ENCODE assay signal across 1 cellular context in genomic region chr3:127697531-127698240, GRCh38.
A peak's percentile ranks its signal among the peaks of the same experiment; 100 is the strongest.
TF ChIP-seq lines count a peak whose summit lies in the region.

No MANE protein-coding gene starts in this region.

TF ChIP-seq in GM12878, 131 proteins besides CTCF, POLR2A, EP300 and RAD21 (continued from another document):
- TF ChIP-seq YY1 (IDR thresholded peaks at IDR 0.05; ENCODE audit: low read depth, low read length) (0 out of 2 replicates have a peak, but pooled peaks have one; percentile 34), USF1 (IDR thresholded peaks at IDR 0.05; ENCODE audit: borderline replicate concordance, extremely low read length, insufficient read depth, low read depth, low read length) (peak; percentile 84), ATF3 (IDR thresholded peaks at IDR 0.05; ENCODE audit: borderline replicate concordance, extremely low read depth, low read depth, low read length) (peak; percentile 73; the same call in 1 of the 2 replicates), MEF2B (IDR thresholded peaks at IDR 0.05; ENCODE audit: partially characterized antibody, poor library complexity, severe bottlenecking) (no peak), POLR2AphosphoS2 (IDR thresholded peaks at IDR 0.05; ENCODE audit: low read depth, low read length) (no peak)
